16 cellular contexts compared by ENCODE assay signal in genomic region chr12:50218386-50218785, GRCh38. TPM values are rescaled to one million over a fixed set of nuclear protein-coding genes. Genes with fewer than 3 reads are reported as not detected.
DNase-seq lines count a peak whose midpoint lies in the region; ATAC-seq, FAIRE-seq and TF ChIP-seq lines count a peak whose summit lies in the region.
"Had no signal": no experiment of that assay in that cellular context is flagged by ENCODE, and none has a peak within 500 bp of the region (broad histone marks: within the 10 kb centered on the region; RNA-seq: fewer than 3 reads in every experiment).

No MANE protein-coding gene starts in this region.

- FAIRE-seq in frontal cortex (lab: Jason Lieb, UNC): no peak
- FAIRE-seq: GM12892 had no signal

- ATAC-seq in RWPE2 (ENCODE audit: low read depth): peak; percentile 54
- no peak for ATAC-seq in WTC11
- no peak for ATAC-seq in Right ventricle myocardium inferior
- ATAC-seq in HG02852 (IDR thresholded peaks at IDR 0.05; ENCODE audit: unreplicated experiment): no peak

- H3K4me3 ChIP-seq in RWPE2 (ENCODE audit: severe bottlenecking) (no peak overlapping the region), fibroblast of villous mesenchyme (ENCODE audit: low read depth, low read length) (peak overlapping the region; percentile 17)
- H3K4me3 ChIP-seq: prostate gland, transverse colon had no signal

- CTCF ChIA-PET in WTC11 (lab: Charles Lee): no interaction called here

- H3K9me3 Mint-ChIP-seq in WTC11: no peaks in the 10 kb centered on the region
- H3K9me3 Mint-ChIP-seq: activated CD4-positive, alpha-beta T cell treated with anti-CD3 and anti-CD28 coated beads, Interleukin-2, amount 10 ng/mL, durations not matched to agents 24 days and 14 days had no signal

- no peak overlapping the region for H3K27ac Mint-ChIP-seq in WTC11
- H3K27ac Mint-ChIP-seq: activated CD4-positive, alpha-beta T cell treated with anti-CD3 and anti-CD28 coated beads, Interleukin-2, amount 10 ng/mL, durations not matched to agents 24 days and 14 days had no signal

- DNase-seq in 8988T (peak; percentile 33), ELR (ENCODE audit: low read depth) (peak; percentile 98), RWPE2 (ENCODE audit: low spot score) (peak; percentile 78), fibroblast of villous mesenchyme (ENCODE audit: low read depth) (no peak), WTC11 (ENCODE audit: low spot score) (no peak), Right ventricle myocardium inferior (ENCODE audit: missing footprints) (no peak), frontal cortex (ENCODE audit: low spot score in 2 of 2) (no peak)
- DNase-seq: activated CD4-positive, alpha-beta T cell treated with anti-CD3 and anti-CD28 coated beads, Interleukin-2, amount 10 ng/mL, durations not matched to agents 24 days and 14 days; AML-193; MM.1S; NCI-H2171; T-helper 1 cell; transverse colon had no signal

- TF ChIP-seq CTCF in RWPE2 (IDR thresholded peaks at IDR 0.05; ENCODE audit: poor library complexity, severe bottlenecking) (no peak), fibroblast of villous mesenchyme (IDR thresholded peaks at IDR 0.05; ENCODE audit: insufficient read depth, low read depth, low read length) (no peak), WTC11 (IDR thresholded peaks at IDR 0.05) (no peak)

- no peak overlapping the region for H3K4me3 Mint-ChIP-seq in WTC11

- intact Hi-C loops in Right ventricle myocardium inferior (cut with DNase I): loop anchor here (10.0 kb wide), 1 partner anchor 96 kb away; no protein-coding TSS in a partner anchor

- POLR2A ChIA-PET in WTC11 (lab: Charles Lee): no interaction called here

- H3K27ac ChIP-seq in RWPE2 (ENCODE audit: poor library complexity, severe bottlenecking): peak overlapping the region; percentile 99
- H3K27ac ChIP-seq: prostate gland, transverse colon had no signal

- peaks cover 72% of the 10 kb centered on the region for H3K36me3 ChIP-seq in RWPE2 (ENCODE audit: low read depth)
- H3K36me3 ChIP-seq: prostate gland, transverse colon had no signal

- 0 out of 2 replicates have a peak, but pooled peaks cover 7% of the 10 kb centered on the region for H3K36me3 Mint-ChIP-seq in WTC11

- H3K9me3 ChIP-seq in RWPE2 (ENCODE audit: severe bottlenecking): no peaks in the 10 kb centered on the region
- H3K9me3 ChIP-seq: prostate gland, transverse colon had no signal

- peaks cover 12% of the 10 kb centered on the region for H3K4me1 Mint-ChIP-seq in WTC11

- no peaks in the 10 kb centered on the region for H3K27me3 ChIP-seq in RWPE2 (ENCODE audit: insufficient read depth, poor library complexity, severe bottlenecking)
- H3K27me3 ChIP-seq: transverse colon had no signal

- H3K27me3 Mint-ChIP-seq in WTC11 (ENCODE audit: low read depth): no peaks in the 10 kb centered on the region
- H3K27me3 Mint-ChIP-seq: activated CD4-positive, alpha-beta T cell treated with anti-CD3 and anti-CD28 coated beads, Interleukin-2, amount 10 ng/mL, durations not matched to agents 24 days and 14 days had no signal

- peaks cover 71% of the 10 kb centered on the region for H3K4me1 ChIP-seq in RWPE2 (ENCODE audit: insufficient read depth, poor library complexity, severe bottlenecking)

TF ChIP-seq in WTC11, 78 proteins besides CTCF, POLR2A, EP300 and RAD21:
- TF ChIP-seq, protein P1, sequence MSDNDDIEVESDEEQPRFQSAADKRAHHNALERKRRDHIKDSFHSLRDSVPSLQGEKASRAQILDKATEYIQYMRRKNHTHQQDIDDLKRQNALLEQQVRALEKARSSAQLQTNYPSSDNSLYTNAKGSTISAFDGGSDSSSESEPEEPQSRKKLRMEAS (CRISPR knock-in tag; IDR thresholded peaks at IDR 0.05): no peak
- no peak for TF ChIP-seq TEAD4 (CRISPR knock-in tag; IDR thresholded peaks at IDR 0.05)
- TF ChIP-seq, protein P2, sequence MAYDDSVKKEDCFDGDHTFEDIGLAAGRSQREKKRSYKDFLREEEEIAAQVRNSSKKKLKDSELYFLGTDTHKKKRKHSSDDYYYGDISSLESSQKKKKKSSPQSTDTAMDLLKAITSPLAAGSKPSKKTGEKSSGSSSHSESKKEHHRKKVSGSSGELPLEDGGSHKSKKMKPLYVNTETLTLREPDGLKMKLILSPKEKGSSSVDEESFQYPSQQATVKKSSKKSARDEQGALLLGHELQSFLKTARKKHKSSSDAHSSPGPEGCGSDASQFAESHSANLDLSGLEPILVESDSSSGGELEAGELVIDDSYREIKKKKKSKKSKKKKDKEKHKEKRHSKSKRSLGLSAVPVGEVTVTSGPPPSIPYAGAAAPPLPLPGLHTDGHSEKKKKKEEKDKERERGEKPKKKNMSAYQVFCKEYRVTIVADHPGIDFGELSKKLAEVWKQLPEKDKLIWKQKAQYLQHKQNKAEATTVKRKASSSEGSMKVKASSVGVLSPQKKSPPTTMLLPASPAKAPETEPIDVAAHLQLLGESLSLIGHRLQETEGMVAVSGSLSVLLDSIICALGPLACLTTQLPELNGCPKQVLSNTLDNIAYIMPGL (CRISPR knock-in tag; IDR thresholded peaks at IDR 0.05): no peak
- TF ChIP-seq NFYB (CRISPR knock-in tag; conservative IDR thresholded peaks at IDR 0.05; ENCODE audit: low read depth): no peak

RNA-seq across cellular contexts. Expression of gene CERS5, which starts 51.2 kb away (rescaled TPM):
- total RNA-seq in fibroblast of villous mesenchyme (29.6 and 40.2 TPM in 2 replicates), WTC11 (2021) (47.8 to 55.8 TPM (median 51.7 TPM) in 3 replicates), Right ventricle myocardium inferior (9.6 TPM), frontal cortex (104 TPM)

Comparison
In these comparisons a context has a peak if more than half of its experiments do, and no peak if none do; other contexts are left out.
1. DNase-seq: peak in 8988T (single experiment), ELR (single experiment) and RWPE2 (single experiment); none in fibroblast of villous mesenchyme (single experiment), WTC11 (single experiment), Right ventricle myocardium inferior (single experiment) and frontal cortex (0 of 2).